In genomic region chr1:10212476-10212875, GRCh38 we compare ENCODE assay signal across 8 cellular contexts. TPM values are rescaled to one million over a fixed set of nuclear protein-coding genes. Genes with fewer than 3 reads are reported as not detected.
DNase-seq lines count a peak whose midpoint lies in the region; ATAC-seq, FAIRE-seq and TF ChIP-seq lines count a peak whose summit lies in the region.

No MANE protein-coding gene starts in this region.

- in situ Hi-C loops in gastrocnemius medialis (cut with MboI; ENCODE audit: low sequenced_read_pairs in 4 of 4) = loop anchor here in 2 of 4 donors (10.0 to 25.0 kb wide), 2 partner anchors 72 to 125 kb away; no protein-coding TSS in a partner anchor

- H3K9me3 ChIP-seq in ES-I3 (ENCODE audit: control insufficient read depth, insufficient read depth, low read length) (no peaks in the 10 kb centered on the region), WERI-Rb-1 (ENCODE audit: severe bottlenecking) (no peaks in the 10 kb centered on the region), gastrocnemius medialis (no peaks in the 10 kb centered on the region)

- peak overlapping the region; percentile 79 for H3K9ac ChIP-seq in ES-I3 (ENCODE audit: low read depth, low read length)

- no peak for DNase-seq in WERI-Rb-1
- DNase-seq in foreskin keratinocyte = no peak
- no peak for DNase-seq in gastrocnemius medialis
- no peak for DNase-seq in foreskin melanocyte
- no peak for DNase-seq in RCC 7860 (ENCODE audit: low spot score)

- H3K27me3 ChIP-seq in WERI-Rb-1 (ENCODE audit: insufficient read depth, low read depth, severe bottlenecking) (no peaks in the 10 kb centered on the region), foreskin keratinocyte (no peaks in the 10 kb centered on the region), gastrocnemius medialis (no peaks in the 10 kb centered on the region)

- FAIRE-seq in RCC 7860 (lab: Jason Lieb, UNC) = no peak

- intact Hi-C loops in gastrocnemius medialis (cut with DNase I; ENCODE audit: low total_unique reads) = loop anchor here (1.0 to 10.0 kb wide), 2 partner anchors 74 to 958 kb away; no protein-coding TSS in a partner anchor

- H3K27ac ChIP-seq in WERI-Rb-1 (peak overlapping the region; percentile 92), foreskin keratinocyte (peak overlapping the region; percentile 27), gastrocnemius medialis (peak overlapping the region; percentile 98 to 99 (median 99))

- ATAC-seq in foreskin keratinocyte (no peak), gastrocnemius medialis (no peak), HG02642 (IDR thresholded peaks at IDR 0.05; ENCODE audit: poor library complexity, unreplicated experiment) (no peak), GM19023 (IDR thresholded peaks at IDR 0.05; ENCODE audit: unreplicated experiment) (no peak)

- no peaks in the 10 kb centered on the region for H3K36me3 ChIP-seq in ES-I3 (ENCODE audit: insufficient read depth, low read length)
- peaks cover 5% of the 10 kb centered on the region for H3K36me3 ChIP-seq in WERI-Rb-1
- no peaks in the 10 kb centered on the region for H3K36me3 ChIP-seq in gastrocnemius medialis

- no peak for TF ChIP-seq CTCF in WERI-Rb-1 (IDR thresholded peaks at IDR 0.05; ENCODE audit: low read depth, low read length)
- TF ChIP-seq CTCF in foreskin keratinocyte (conservative IDR thresholded peaks at IDR 0.05) = no peak
- no peak for TF ChIP-seq CTCF in gastrocnemius medialis (IDR thresholded peaks at IDR 0.05 in 4 of 5, conservative IDR thresholded peaks at IDR 0.05 in 1 of 5)

- H3K4me3 ChIP-seq in WERI-Rb-1 (ENCODE audit: low read depth, low read length) (peak overlapping the region; percentile 80), gastrocnemius medialis (peak overlapping the region; percentile 83 to 89 (median 88))

- H3K4me1 ChIP-seq in ES-I3 (ENCODE audit: insufficient read depth, low read length) (peaks cover 6% of the 10 kb centered on the region), foreskin keratinocyte (peaks cover 23% of the 10 kb centered on the region), gastrocnemius medialis (peaks cover 60 to 61% of the 10 kb centered on the region in 2 donors)

- TF ChIP-seq POLR2A in gastrocnemius medialis (IDR thresholded peaks at IDR 0.05) = no peak

RNA-seq across cellular contexts. Expression of gene KIF1B, which starts 2.1 kb away (rescaled TPM):
- total RNA-seq in foreskin keratinocyte = 24.9 and 26.2 TPM in 2 replicates
- 4.5 and 4.9 TPM in 2 replicates for polyA plus RNA-seq in foreskin keratinocyte
- total RNA-seq in gastrocnemius medialis = 100 to 1,000 TPM; 203 to 445 (median 306) TPM

Comparison
In these comparisons a context has a peak if more than half of its experiments do, and no peak if none do; other contexts are left out.
1. H3K27ac ChIP-seq: peak in every context shown above with its lines; median percentile 99 in gastrocnemius medialis; 92 in WERI-Rb-1; 27 in foreskin keratinocyte.